18 cellular contexts compared by ENCODE assay signal in genomic region chr4:110061101-110061500, GRCh38.
"Had no signal": no experiment of that assay in that cellular context is flagged by ENCODE, and none has a peak within 500 bp of the region (broad histone marks: within the 10 kb centered on the region; RNA-seq: fewer than 3 reads in every experiment).

No MANE protein-coding gene starts in this region.

- H3K9me3 ChIP-seq: esophagus squamous epithelium, SK-N-SH, thyroid gland had no signal

- FAIRE-seq: endothelial cell of umbilical vein, kidney had no signal

- ATAC-seq: activated naive CD4-positive, alpha-beta T cell treated with anti-CD3 and anti-CD28 coated beads, Interleukin-2, amount 50 U/mL, for 72 hours; left ventricle myocardium superior; naive thymus-derived CD8-positive, alpha-beta T cell; stimulated activated memory B cell treated with anti-CD40 and anti-IgM and Interleukin-4, amounts not matched to agents 10 μg/mL and 1 μg/mL and 100 μg/mL, for 72 hours had no signal

- H2AFZ ChIP-seq: hepatocyte had no signal

- H3K27ac ChIP-seq: coronary artery, hepatocyte, thyroid gland had no signal

- H3K9me3 Mint-ChIP-seq: activated naive CD4-positive, alpha-beta T cell treated with anti-CD3 and anti-CD28 coated beads, Interleukin-2, amount 50 U/mL, for 72 hours; brain; memory B cell; naive thymus-derived CD8-positive, alpha-beta T cell; stimulated activated memory B cell treated with anti-CD40 and anti-IgM and Interleukin-4, amounts not matched to agents 10 μg/mL and 1 μg/mL and 100 μg/mL, for 72 hours had no signal

- H3K36me3 ChIP-seq: esophagus squamous epithelium, thyroid gland had no signal

- H3K4me2 ChIP-seq: hepatocyte, SK-N-SH had no signal

- DNase-seq: activated CD4-positive, CD25-positive, alpha-beta regulatory T cell treated with anti-CD3 and anti-CD28 coated beads, Interleukin-2, amount 50 U/mL, for 72 hours; activated CD8-positive, alpha-beta memory T cell treated with anti-CD3 and anti-CD28 coated beads for 24 hours; activated effector memory CD4-positive, alpha-beta T cell treated with Interleukin-2 at 50 U/mL for 16 hours; central memory CD4-positive, alpha-beta T cell; effector CD4-positive, alpha-beta T cell; esophagus squamous epithelium; kidney; left ventricle myocardium superior; naive thymus-derived CD8-positive, alpha-beta T cell; SK-N-SH; thyroid gland had no signal

- H3K27ac Mint-ChIP-seq: activated naive CD4-positive, alpha-beta T cell treated with anti-CD3 and anti-CD28 coated beads, Interleukin-2, amount 50 U/mL, for 72 hours; brain; memory B cell; stimulated activated memory B cell treated with anti-CD40 and anti-IgM and Interleukin-4, amounts not matched to agents 10 μg/mL and 1 μg/mL and 100 μg/mL, for 72 hours had no signal

- H3K4me3 ChIP-seq: coronary artery, esophagus squamous epithelium, hepatocyte, thyroid gland had no signal

- H3K27me3 Mint-ChIP-seq: memory B cell; stimulated activated memory B cell treated with anti-CD40 and anti-IgM and Interleukin-4, amounts not matched to agents 10 μg/mL and 1 μg/mL and 100 μg/mL, for 72 hours had no signal

- H3K27me3 ChIP-seq: esophagus squamous epithelium, hepatocyte, thyroid gland had no signal

- H3K9ac ChIP-seq: SK-N-SH had no signal

- H3K36me3 Mint-ChIP-seq: activated naive CD4-positive, alpha-beta T cell treated with anti-CD3 and anti-CD28 coated beads, Interleukin-2, amount 50 U/mL, for 72 hours; memory B cell; stimulated activated memory B cell treated with anti-CD40 and anti-IgM and Interleukin-4, amounts not matched to agents 10 μg/mL and 1 μg/mL and 100 μg/mL, for 72 hours had no signal

- H3K4me3 Mint-ChIP-seq: brain; memory B cell; naive thymus-derived CD8-positive, alpha-beta T cell; stimulated activated memory B cell treated with anti-CD40 and anti-IgM and Interleukin-4, amounts not matched to agents 10 μg/mL and 1 μg/mL and 100 μg/mL, for 72 hours had no signal
